11 cellular contexts compared by ENCODE assay signal in the genomic region with DNA sequence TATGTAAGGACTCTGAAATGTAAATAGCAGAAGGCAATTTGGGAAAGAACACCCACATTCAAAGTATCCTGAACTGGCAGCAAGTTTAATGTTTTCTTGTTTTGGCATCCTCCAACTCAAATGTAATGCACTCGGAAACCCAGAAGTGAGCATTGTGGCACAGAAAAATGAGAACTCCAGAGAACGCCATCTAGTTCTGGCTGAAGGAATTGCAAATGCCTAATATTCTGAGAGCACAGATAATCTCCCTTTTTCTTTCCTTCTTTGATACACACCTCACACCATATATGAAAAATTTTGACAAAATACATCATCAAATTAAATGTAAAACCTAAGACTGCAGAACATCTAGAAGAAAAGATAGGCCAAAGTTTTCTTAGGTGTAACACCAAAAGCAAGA. TPM values are rescaled to one million over a fixed set of nuclear protein-coding genes. Genes with fewer than 3 reads are reported as not detected.
DNase-seq lines count a peak whose midpoint lies in the region; ATAC-seq, FAIRE-seq and TF ChIP-seq lines count a peak whose summit lies in the region.
"Had no signal": no experiment of that assay in that cellular context is flagged by ENCODE, and none has a peak within 500 bp of the region (broad histone marks: within the 10 kb centered on the region; RNA-seq: fewer than 3 reads in every experiment).

No MANE protein-coding gene starts in this region.

- no peaks in the 10 kb centered on the region for H3K36me3 Mint-ChIP-seq in osteocyte (ENCODE audit: unreplicated experiment)
- H3K36me3 Mint-ChIP-seq in activated T-cell treated with anti-CD3 and anti-CD28 coated beads, Interleukin-2, amount 50 U/mL, for 24 hours (ENCODE audit: low read depth), result no peaks in the 10 kb centered on the region

- H4K5ac ChIP-seq in H1 (ENCODE audit: insufficient read length, low read depth, low read length), result no peak overlapping the region

- peaks cover 19% of the 10 kb centered on the region for H3K9me3 Mint-ChIP-seq in osteocyte (ENCODE audit: unreplicated experiment)
- H3K9me3 Mint-ChIP-seq in activated T-cell treated with anti-CD3 and anti-CD28 coated beads, Interleukin-2, amount 50 U/mL, for 24 hours, result no peaks in the 10 kb centered on the region

- H3K4me2 ChIP-seq in H1 (ENCODE audit: insufficient read depth in 1 of 2, low read depth in 2 of 2, low read length in 2 of 2), result no peak overlapping the region

- H3K4me3 ChIP-seq in GM12865 (ENCODE audit: low read depth, low read length), result no peak overlapping the region
- H3K4me3 ChIP-seq in NB4 (ENCODE audit: low read depth, low read length), result no peak overlapping the region
- H3K4me3 ChIP-seq in H1 (ENCODE audit: extremely low read depth in 1 of 4, insufficient read depth in 2 of 4, low read depth in 3 of 4, low read length in 4 of 4), result no peak overlapping the region
- H3K4me3 ChIP-seq: lower lobe of right lung, upper lobe of left lung had no signal

- H3K4me3 Mint-ChIP-seq in osteocyte (ENCODE audit: unreplicated experiment), result no peak overlapping the region
- H3K4me3 Mint-ChIP-seq in activated T-cell treated with anti-CD3 and anti-CD28 coated beads, Interleukin-2, amount 50 U/mL, for 24 hours, result no peak overlapping the region

- H3K79me2 ChIP-seq in H1 (ENCODE audit: control insufficient read depth in 1 of 2, insufficient read depth in 2 of 2, low read length in 2 of 2), result no peaks in the 10 kb centered on the region

- no peak overlapping the region for H3K18ac ChIP-seq in H1 (ENCODE audit: extremely low read depth, low read length)

- no peaks in the 10 kb centered on the region for H3K36me3 ChIP-seq in H1 (ENCODE audit: control insufficient read depth in 2 of 4, insufficient read depth in 4 of 4, low read length in 3 of 4)
- H3K36me3 ChIP-seq: lower lobe of right lung, upper lobe of left lung had no signal

- no peak overlapping the region for H3K27ac Mint-ChIP-seq in osteocyte (ENCODE audit: unreplicated experiment)
- H3K27ac Mint-ChIP-seq in activated T-cell treated with anti-CD3 and anti-CD28 coated beads, Interleukin-2, amount 50 U/mL, for 24 hours, result no peak overlapping the region

- no peak overlapping the region for H4K8ac ChIP-seq in H1 (ENCODE audit: extremely low read depth, insufficient read depth, low read length)

- peaks cover 0 to 3% of the 10 kb centered on the region in 2 experiments; a peak in 2 of 4 replicates for H3K9me3 ChIP-seq in H1 (ENCODE audit: insufficient read depth in 2 of 2, low read depth in 1 of 2, low read length in 1 of 2)
- H3K9me3 ChIP-seq: lower lobe of right lung, upper lobe of left lung had no signal

- no peaks in the 10 kb centered on the region for H3K4me1 Mint-ChIP-seq in osteocyte (ENCODE audit: unreplicated experiment)
- H3K4me1 Mint-ChIP-seq in activated T-cell treated with anti-CD3 and anti-CD28 coated beads, Interleukin-2, amount 50 U/mL, for 24 hours (ENCODE audit: low read depth), result no peaks in the 10 kb centered on the region

- ATAC-seq in HG03354 (IDR thresholded peaks at IDR 0.05; ENCODE audit: poor library complexity, severe bottlenecking, unreplicated experiment), result no peak
- ATAC-seq: lower lobe of right lung had no signal

- no peaks in the 10 kb centered on the region for H3K27me3 Mint-ChIP-seq in osteocyte (ENCODE audit: unreplicated experiment)
- H3K27me3 Mint-ChIP-seq in activated T-cell treated with anti-CD3 and anti-CD28 coated beads, Interleukin-2, amount 50 U/mL, for 24 hours, result peaks cover 22% of the 10 kb centered on the region

- no peak overlapping the region for H2BK120ac ChIP-seq in H1 (replicated peaks; ENCODE audit: low read depth, low read length)

- H2BK20ac ChIP-seq in H1 (ENCODE audit: low read length), result no peak overlapping the region

- no peak overlapping the region for H2BK12ac ChIP-seq in H1 (ENCODE audit: low read depth, low read length)

- TF ChIP-seq CTCF in GM12865 (IDR thresholded peaks at IDR 0.05; ENCODE audit: insufficient read depth, low read depth, low read length, missing control alignments) (peak; percentile 1), NB4 (IDR thresholded peaks at IDR 0.05; ENCODE audit: low read depth, low read length) (peak; percentile 38), H1 (IDR thresholded peaks at IDR 0.05; ENCODE audit: control extremely low read depth in 1 of 3, insufficient read depth in 1 of 3, low read depth in 1 of 3, low read length in 3 of 3) (peak in 1 of 3 experiments; percentile 28; a peak in 1 of 4 replicates), osteocyte (IDR thresholded peaks at IDR 0.05) (peak; percentile 41)

- no peaks in the 10 kb centered on the region for H3K23me2 ChIP-seq in H1 (ENCODE audit: low read depth, low read length)

- no peaks in the 10 kb centered on the region for H3K27me3 ChIP-seq in H1 (replicated peaks in 1 of 4; ENCODE audit: control insufficient read depth in 3 of 4, extremely low read depth in 1 of 4, insufficient read depth in 3 of 4, low read length in 3 of 4)
- H3K27me3 ChIP-seq: upper lobe of left lung had no signal

- no peaks in the 10 kb centered on the region for H4K20me1 ChIP-seq in H1 (replicated peaks in 1 of 2; ENCODE audit: control insufficient read depth in 1 of 2, insufficient read depth in 2 of 2, low read length in 2 of 2)

- DNase-seq in GM12865 (ENCODE audit: low read depth) (no peak), NB4 (ENCODE audit: low read depth) (peak; percentile 0), H1 (ENCODE audit: low read depth in 1 of 2, low spot score in 2 of 2) (no peak), osteocyte (ENCODE audit: extremely low spot score, unreplicated experiment) (no peak), occipital lobe (lab: John Stamatoyannopoulos, UW) (no peak)
- no peak for DNase-seq in activated T-cell treated with anti-CD3 and anti-CD28 coated beads, Interleukin-2, amount 50 U/mL, for 24 hours
- DNase-seq: DMS79, lower lobe of right lung, NCI-H187, upper lobe of left lung had no signal

- no peak overlapping the region for H3K27ac ChIP-seq in H1 (ENCODE audit: low read depth, low read length)
- H3K27ac ChIP-seq: lower lobe of right lung, upper lobe of left lung had no signal

- H3K9ac ChIP-seq in H1 (replicated peaks in 1 of 4; ENCODE audit: extremely low read depth in 1 of 4, low read depth in 3 of 4, low read length in 3 of 4), result no peak overlapping the region

- H3K23ac ChIP-seq in H1 (ENCODE audit: insufficient read length), result no peak overlapping the region

- no peak for FAIRE-seq in H1 (lab: Jason Lieb, UNC)

- no peaks in the 10 kb centered on the region for H3K4me1 ChIP-seq in H1 (replicated peaks in 1 of 4; ENCODE audit: control insufficient read depth in 3 of 4, insufficient read depth in 4 of 4, low read length in 3 of 4)
- H3K4me1 ChIP-seq: lower lobe of right lung, upper lobe of left lung had no signal

- peak; percentile 12 to 20; a peak in 1 of 4 replicates for TF ChIP-seq RAD21 in H1 (IDR thresholded peaks at IDR 0.05 in 1 of 2, conservative IDR thresholded peaks at IDR 0.05 in 1 of 2; ENCODE audit: low read depth in 2 of 2, low read length in 2 of 2)

- no peak overlapping the region for H3K4ac ChIP-seq in H1 (replicated peaks; ENCODE audit: insufficient read length, low read depth, low read length)

- H3K56ac ChIP-seq in H1 (replicated peaks; ENCODE audit: insufficient read length, low read depth, low read length), result no peak overlapping the region

- CTCF ChIA-PET in H1 (lab: Charles Lee; ENCODE audit: partially characterized antibody), result no interaction called here

- no peak overlapping the region for H2BK5ac ChIP-seq in H1 (ENCODE audit: low read depth, low read length)

- H2AK5ac ChIP-seq in H1 (ENCODE audit: low read depth, low read length), result no peak overlapping the region

- no peaks in the 10 kb centered on the region for H3K79me1 ChIP-seq in H1 (ENCODE audit: low read depth, low read length)

- H4K91ac ChIP-seq in H1 (replicated peaks; ENCODE audit: insufficient read length, low read length), result no peak overlapping the region

- no peak for TF ChIP-seq POLR2A in NB4 (IDR thresholded peaks at IDR 0.05; ENCODE audit: extremely low read depth, insufficient read length)
- no peak for TF ChIP-seq POLR2A in H1 (IDR thresholded peaks at IDR 0.05; ENCODE audit: control extremely low read depth in 1 of 2, low read depth in 2 of 2, low read length in 2 of 2)

- no peak overlapping the region for H2AFZ ChIP-seq in H1 (ENCODE audit: low read length)

- no peak for TF ChIP-seq EP300 in H1 (IDR thresholded peaks at IDR 0.05; ENCODE audit: borderline replicate concordance in 1 of 2, low read depth in 2 of 2, low read length in 2 of 2)

- H2BK15ac ChIP-seq in H1 (ENCODE audit: low read length), result no peak overlapping the region

- 88% methylated on average over 1 of the region's 2 CpGs; no CpG with 5 or more reads in 1 of the 2 experiments for WGBS in H1 (ENCODE audit: extremely low coverage in 1 of 2, insufficient coverage in 1 of 2, insufficient read length in 1 of 2, insufficient replicate concordance in 2 of 2, low coverage in 1 of 2, low lambda C conversion rate in 2 of 2, missing lambda C conversion rate in 1 of 2), 2 experiments

- H3K14ac ChIP-seq in H1 (ENCODE audit: insufficient read length), result no peak overlapping the region

- POLR2A ChIA-PET in H1 (lab: Charles Lee; ENCODE audit: partially characterized antibody), result no interaction called here

TF ChIP-seq in H1, 55 proteins besides CTCF, POLR2A, EP300 and RAD21 (continues in another document):
- TF ChIP-seq YY1 (IDR thresholded peaks at IDR 0.05; ENCODE audit: low read depth, low read length) (no peak), HDAC2 (IDR thresholded peaks at IDR 0.05; ENCODE audit: borderline replicate concordance in 1 of 2, low read depth in 2 of 2, low read length in 2 of 2) (no peak), CBX5 (IDR thresholded peaks at IDR 0.05; ENCODE audit: low read depth, low read length) (no peak), SP4 (IDR thresholded peaks at IDR 0.05; ENCODE audit: low read length) (no peak), SIRT6 (IDR thresholded peaks at IDR 0.05; ENCODE audit: low read length) (no peak), HDAC6 (IDR thresholded peaks at IDR 0.05; ENCODE audit: low read depth, low read length) (no peak), ASH2L (IDR thresholded peaks at IDR 0.05; ENCODE audit: low read length) (no peak), EZH2 (IDR thresholded peaks at IDR 0.05; ENCODE audit: low read depth, low read length, severe bottlenecking) (no peak), JUN (IDR thresholded peaks at IDR 0.05; ENCODE audit: low read depth, low read length) (no peak), POU5F1 (IDR thresholded peaks at IDR 0.05; ENCODE audit: low read depth, low read length) (no peak)

RNA-seq across cellular contexts. Expression of a gene that starts 52.1 kb away (rescaled TPM):
- 0.61 and 0.86 TPM in 2 replicates for total RNA-seq in H1 (2021; fragmentation: NEBNext Ultra II Directional; extraction: Animal tissue kit (Norgen Biotek cat#: 25700))
- polyA plus RNA-seq in H1 (2011; rRNA removed), result 0.08 and 0.15 TPM in 2 replicates
- 0.10 TPM for polyA plus RNA-seq in H1 (2011; cell fraction: cytosol; rRNA removed)
- 0.16 TPM for polyA plus RNA-seq in H1 (2011; cell fraction: nucleus; rRNA removed)
- 0.05 to 0.25 TPM (median 0.16 TPM) in 4 replicates for polyA plus RNA-seq in H1 (2012, experiment 1 of 2)
- polyA plus RNA-seq in H1 (2012, experiment 2 of 2), result not detected
- 0.59 TPM for polyA plus RNA-seq in H1 (2013, experiment 1 of 2)
- polyA plus RNA-seq in H1 (2013, experiment 2 of 2), result 0.55 TPM
- polyA minus RNA-seq in H1 (2011; rRNA and poly(A)+ RNA removed), result 0.19 and 0.34 TPM in 2 replicates
- not detected for polyA minus RNA-seq in H1 (2011; cell fraction: cytosol; rRNA and poly(A)+ RNA removed)
- 0.70 TPM for polyA minus RNA-seq in H1 (2011; cell fraction: nucleus; rRNA and poly(A)+ RNA removed)
- total RNA-seq in osteocyte (0.42 and 0.51 TPM in 2 replicates), occipital lobe (1.4 TPM)
